In the genomic region with DNA sequence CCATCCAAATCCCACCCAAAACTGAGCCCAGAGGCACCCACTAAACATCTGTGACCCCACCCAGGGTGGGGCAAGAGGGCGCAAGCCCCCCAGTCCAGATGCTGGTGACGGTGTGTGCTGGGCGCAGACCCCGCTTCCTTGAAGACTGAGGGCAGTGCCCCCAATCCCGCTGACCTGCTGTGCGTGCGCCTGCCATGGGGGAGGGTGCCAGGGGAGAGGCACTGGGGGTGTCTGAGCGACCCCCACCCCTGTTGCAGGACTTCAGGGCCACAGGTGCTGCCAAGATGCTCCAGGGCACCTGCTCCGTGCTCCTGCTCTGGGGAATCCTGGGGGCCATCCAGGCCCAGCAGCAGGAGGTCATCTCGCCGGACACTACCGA, we compare ENCODE assay signal across 13 cellular contexts. TPM values are rescaled to one million over a fixed set of nuclear protein-coding genes. Genes with fewer than 3 reads are reported as not detected.
DNase-seq lines count a peak whose midpoint lies in the region; ATAC-seq and TF ChIP-seq lines count a peak whose summit lies in the region.
"Had no signal": no experiment of that assay in that cellular context is flagged by ENCODE, and none has a peak within 500 bp of the region (broad histone marks: within the 10 kb centered on the region; RNA-seq: fewer than 3 reads in every experiment).

No MANE protein-coding gene starts in this region.

- 89 to 95% methylated on average over 9 to 12 of the region's 12 CpGs for WGBS in upper lobe of left lung, 2 donors

- no peaks in the 10 kb centered on the region for H3K4me1 Mint-ChIP-seq in activated T-cell treated with anti-CD3 and anti-CD28 coated beads, Interleukin-2, amount 50 U/mL, for 24 hours (ENCODE audit: low read depth)
- H3K4me1 Mint-ChIP-seq in activated T-cell treated with anti-CD3 and anti-CD28 coated beads, Interleukin-2, amount 50 U/mL, for 72 hours (ENCODE audit: low read depth) = no peaks in the 10 kb centered on the region
- no peaks in the 10 kb centered on the region for H3K4me1 Mint-ChIP-seq in natural killer cell treated with Interleukin-12 subunit alpha and Interleukin-12 subunit beta and Interleukin-15 and Interleukin-18, amount 100 ng/mL, for 72 hours (ENCODE audit: low read depth in 2 of 2)
- H3K4me1 Mint-ChIP-seq: memory B cell had no signal

- peaks cover 0 to 16% (median 4%) of the 10 kb centered on the region in 4 donors for H3K4me1 ChIP-seq in upper lobe of left lung
- H3K4me1 ChIP-seq: foreskin keratinocyte had no signal

- H3K36me3 Mint-ChIP-seq in activated T-cell treated with anti-CD3 and anti-CD28 coated beads, Interleukin-2, amount 50 U/mL, for 24 hours (ENCODE audit: low read depth) = peaks cover 6% of the 10 kb centered on the region
- H3K36me3 Mint-ChIP-seq in activated T-cell treated with anti-CD3 and anti-CD28 coated beads, Interleukin-2, amount 50 U/mL, for 72 hours (ENCODE audit: insufficient read depth in 2 of 2) = peaks cover 0 to 6% of the 10 kb centered on the region in 2 donors
- H3K36me3 Mint-ChIP-seq in natural killer cell treated with Interleukin-12 subunit alpha and Interleukin-12 subunit beta and Interleukin-15 and Interleukin-18, amount 100 ng/mL, for 72 hours = peaks cover 7% of the 10 kb centered on the region
- H3K36me3 Mint-ChIP-seq: memory B cell had no signal

- peaks cover 0 to 6% (median 4%) of the 10 kb centered on the region in 4 donors for H3K9me3 ChIP-seq in upper lobe of left lung

- H3K36me3 ChIP-seq in upper lobe of left lung = peaks cover 0 to 42% (median 18%) of the 10 kb centered on the region in 4 donors

- H3K4me3 Mint-ChIP-seq in activated T-cell treated with anti-CD3 and anti-CD28 coated beads, Interleukin-2, amount 50 U/mL, for 24 hours = no peak overlapping the region
- H3K4me3 Mint-ChIP-seq in activated T-cell treated with anti-CD3 and anti-CD28 coated beads, Interleukin-2, amount 50 U/mL, for 72 hours = no peak overlapping the region
- H3K4me3 Mint-ChIP-seq in natural killer cell treated with Interleukin-12 subunit alpha and Interleukin-12 subunit beta and Interleukin-15 and Interleukin-18, amount 100 ng/mL, for 72 hours = no peak overlapping the region
- H3K4me3 Mint-ChIP-seq: effector memory CD8-positive, alpha-beta T cell; memory B cell had no signal

- no peak for ATAC-seq in activated T-cell treated with anti-CD3 and anti-CD28 coated beads, Interleukin-2, amount 50 U/mL, for 72 hours (replicated peaks in 1 of 2)
- ATAC-seq in natural killer cell treated with Interleukin-12 subunit alpha and Interleukin-12 subunit beta and Interleukin-15 and Interleukin-18, amount 100 ng/mL, for 72 hours = no peak
- ATAC-seq in upper lobe of left lung (ENCODE audit: low FRiP score in 2 of 2) (peak; percentile 11 to 29), GM21360 (IDR thresholded peaks at IDR 0.05; ENCODE audit: unreplicated experiment) (no peak)
- ATAC-seq: activated naive CD4-positive, alpha-beta T cell treated with anti-CD3 and anti-CD28 coated beads, Interleukin-2, amount 50 U/mL, for 72 hours; effector memory CD8-positive, alpha-beta T cell; foreskin keratinocyte had no signal

- H3K4me3 ChIP-seq in upper lobe of left lung = no peak overlapping the region

- no peaks in the 10 kb centered on the region for H3K27me3 ChIP-seq in upper lobe of left lung

- TF ChIP-seq CTCF in upper lobe of left lung (IDR thresholded peaks at IDR 0.05) = no peak

- H3K27ac ChIP-seq in upper lobe of left lung = no peak overlapping the region
- H3K27ac ChIP-seq: foreskin keratinocyte had no signal

- DNase-seq in activated T-cell treated with anti-CD3 and anti-CD28 coated beads, Interleukin-2, amount 50 U/mL, for 24 hours = peak; percentile 13
- DNase-seq in activated T-cell treated with anti-CD3 and anti-CD28 coated beads, Interleukin-2, amount 50 U/mL, for 72 hours = no peak
- DNase-seq in epidermal melanocyte (ENCODE audit: insufficient read length, low spot score) (peak; percentile 11), upper lobe of left lung (peak in 1 of 2 donors; percentile 14), NCI-H446 treated with DMSO at 0.1 percent for 48 hours (lab: John Stamatoyannopoulos, UW) (no peak), T1000 (lab: John Stamatoyannopoulos, UW) (no peak)
- peak; percentile 42 for DNase-seq in natural killer cell treated with Interleukin-12 subunit alpha and Interleukin-12 subunit beta and Interleukin-15 and Interleukin-18, amount 100 ng/mL, for 72 hours (ENCODE audit: low spot score)
- DNase-seq: effector memory CD8-positive, alpha-beta T cell; foreskin keratinocyte had no signal

- H3K27me3 Mint-ChIP-seq in activated T-cell treated with anti-CD3 and anti-CD28 coated beads, Interleukin-2, amount 50 U/mL, for 24 hours = no peaks in the 10 kb centered on the region
- no peaks in the 10 kb centered on the region for H3K27me3 Mint-ChIP-seq in activated T-cell treated with anti-CD3 and anti-CD28 coated beads, Interleukin-2, amount 50 U/mL, for 72 hours (ENCODE audit: low read depth)
- H3K27me3 Mint-ChIP-seq in natural killer cell treated with Interleukin-12 subunit alpha and Interleukin-12 subunit beta and Interleukin-15 and Interleukin-18, amount 100 ng/mL, for 72 hours = peaks cover 9 to 16% of the 10 kb centered on the region in 2 donors
- H3K27me3 Mint-ChIP-seq: memory B cell had no signal

- peaks cover 7% of the 10 kb centered on the region for H3K9me3 Mint-ChIP-seq in activated T-cell treated with anti-CD3 and anti-CD28 coated beads, Interleukin-2, amount 50 U/mL, for 24 hours
- H3K9me3 Mint-ChIP-seq in activated T-cell treated with anti-CD3 and anti-CD28 coated beads, Interleukin-2, amount 50 U/mL, for 72 hours = peaks cover 0 to 4% of the 10 kb centered on the region in 2 donors
- H3K9me3 Mint-ChIP-seq in natural killer cell treated with Interleukin-12 subunit alpha and Interleukin-12 subunit beta and Interleukin-15 and Interleukin-18, amount 100 ng/mL, for 72 hours = peaks cover 3% of the 10 kb centered on the region

- no peak for TF ChIP-seq EP300 in upper lobe of left lung (IDR thresholded peaks at IDR 0.05)

- TF ChIP-seq POLR2A in upper lobe of left lung (IDR thresholded peaks at IDR 0.05) = no peak

- H3K27ac Mint-ChIP-seq in activated T-cell treated with anti-CD3 and anti-CD28 coated beads, Interleukin-2, amount 50 U/mL, for 24 hours = no peak overlapping the region
- no peak overlapping the region for H3K27ac Mint-ChIP-seq in activated T-cell treated with anti-CD3 and anti-CD28 coated beads, Interleukin-2, amount 50 U/mL, for 72 hours
- H3K27ac Mint-ChIP-seq in natural killer cell treated with Interleukin-12 subunit alpha and Interleukin-12 subunit beta and Interleukin-15 and Interleukin-18, amount 100 ng/mL, for 72 hours = no peak overlapping the region
- H3K27ac Mint-ChIP-seq: activated naive CD4-positive, alpha-beta T cell treated with anti-CD3 and anti-CD28 coated beads, Interleukin-2, amount 50 U/mL, for 72 hours; effector memory CD8-positive, alpha-beta T cell; memory B cell had no signal

RNA-seq across cellular contexts. Expression of a gene that starts 13.3 kb away (rescaled TPM):
- 10 to 100 TPM; 10.8 to 11.3 TPM for total RNA-seq in activated T-cell treated with anti-CD3 and anti-CD28 coated beads, Interleukin-2, amount 50 U/mL, for 72 hours
- 1 to 10 TPM in 1 of 2 donors, under 1 TPM in 1; 0.88 to 4.2 TPM for total RNA-seq in natural killer cell treated with Interleukin-12 subunit alpha and Interleukin-12 subunit beta and Interleukin-15 and Interleukin-18, amount 100 ng/mL, for 72 hours
- 100 to 1,000 TPM; 105 to 522 (median 304) TPM for total RNA-seq in upper lobe of left lung

RNA-seq across cellular contexts. Expression of a gene that starts 44.2 kb away (rescaled TPM):
- total RNA-seq in activated T-cell treated with anti-CD3 and anti-CD28 coated beads, Interleukin-2, amount 50 U/mL, for 72 hours = under 1 TPM; 0.74 to 1.00 TPM
- total RNA-seq in natural killer cell treated with Interleukin-12 subunit alpha and Interleukin-12 subunit beta and Interleukin-15 and Interleukin-18, amount 100 ng/mL, for 72 hours = not detected
- total RNA-seq in upper lobe of left lung = under 1 TPM in 2 of 6 donors, not detected in 4; 0.69 to 0.98 TPM
- total RNA-seq: foreskin keratinocyte, SK-MEL-5 had no signal

Comparison
In these comparisons a context has a peak if more than half of its experiments do, and no peak if none do; other contexts are left out.
1. DNase-seq: peak in activated T-cell treated with anti-CD3 and anti-CD28 coated beads, Interleukin-2, amount 50 U/mL, for 24 hours (single experiment), epidermal melanocyte (single experiment) and natural killer cell treated with Interleukin-12 subunit alpha and Interleukin-12 subunit beta and Interleukin-15 and Interleukin-18, amount 100 ng/mL, for 72 hours (single experiment); none in activated T-cell treated with anti-CD3 and anti-CD28 coated beads, Interleukin-2, amount 50 U/mL, for 72 hours (0 of 2), NCI-H446 treated with DMSO at 0.1 percent for 48 hours (single experiment) and T1000 (single experiment).
2. ATAC-seq: peak in upper lobe of left lung (2 of 2); none in activated T-cell treated with anti-CD3 and anti-CD28 coated beads, Interleukin-2, amount 50 U/mL, for 72 hours (0 of 2), natural killer cell treated with Interleukin-12 subunit alpha and Interleukin-12 subunit beta and Interleukin-15 and Interleukin-18, amount 100 ng/mL, for 72 hours (0 of 2) and GM21360 (single experiment).
3. RNA of a gene that starts 13.3 kb away (total RNA-seq): 105 to 522 TPM in upper lobe of left lung; 10.8 to 11.3 TPM in activated T-cell treated with anti-CD3 and anti-CD28 coated beads, Interleukin-2, amount 50 U/mL, for 72 hours and 0.88 to 4.2 TPM in natural killer cell treated with Interleukin-12 subunit alpha and Interleukin-12 subunit beta and Interleukin-15 and Interleukin-18, amount 100 ng/mL, for 72 hours; every median in the first group is over 4 times any median in the second.